ENCODE assay signal across 23 cellular contexts in genomic region chr17:14925498-14925897, GRCh38.
A peak's percentile ranks its signal among the peaks of the same experiment; 100 is the strongest.
DNase-seq lines count a peak whose midpoint lies in the region; ATAC-seq and TF ChIP-seq lines count a peak whose summit lies in the region.
"Had no signal": no experiment of that assay in that cellular context is flagged by ENCODE, and none has a peak within 500 bp of the region (broad histone marks: within the 10 kb centered on the region; RNA-seq: fewer than 3 reads in every experiment).

No MANE protein-coding gene starts in this region.

- peak overlapping the region; percentile 18 for H3K4me3 Mint-ChIP-seq in neural crest cell
- H3K4me3 Mint-ChIP-seq in CD4-positive, alpha-beta memory T cell, result no peak overlapping the region
- H3K4me3 Mint-ChIP-seq: CD14-positive monocyte; CD4-positive, alpha-beta T cell had no signal

- no peak overlapping the region for H3K56ac ChIP-seq in IMR-90 (ENCODE audit: extremely low read depth, insufficient read depth, low read length)

- peak overlapping the region; percentile 50; the same call in 1 of the 2 replicates for H2BK20ac ChIP-seq in IMR-90 (ENCODE audit: low read depth, low read length)

- no peak overlapping the region for H2AK9ac ChIP-seq in IMR-90 (replicated peaks; ENCODE audit: low read depth, low read length, poor library complexity)

- no peak overlapping the region for H3K14ac ChIP-seq in IMR-90 (replicated peaks; ENCODE audit: low read depth, low read length)

- no peak overlapping the region; the same call in 1 of the 2 replicates for H2AK5ac ChIP-seq in IMR-90 (ENCODE audit: low read depth, low read length)

- WGBS in IMR-90 (ENCODE audit: extremely low coverage in 2 of 2, insufficient read length in 1 of 2), 2 experiments, result 100% methylated on average over 1 of the region's 2 CpGs; no CpG with 5 or more reads in 1 of the 2 experiments
- WGBS in liver, result 63% methylated on average over 2 of the region's 2 CpGs

- peaks cover 4% of the 10 kb centered on the region for H3K27me3 ChIP-seq in IMR-90 (ENCODE audit: control insufficient read depth, insufficient read depth, low read length)
- peaks cover 2% of the 10 kb centered on the region for H3K27me3 ChIP-seq in endocrine pancreas (ENCODE audit: control insufficient read depth, insufficient read depth, low read length)
- no peaks in the 10 kb centered on the region for H3K27me3 ChIP-seq in liver (ENCODE audit: control insufficient read depth in 4 of 4, insufficient read depth in 4 of 4, low read length in 3 of 4)
- no peaks in the 10 kb centered on the region for H3K27me3 ChIP-seq in CD4-positive, alpha-beta memory T cell (ENCODE audit: insufficient read depth, low read length)
- H3K27me3 ChIP-seq in right atrium auricular region, result no peaks in the 10 kb centered on the region
- H3K27me3 ChIP-seq: BE2C; BLaER1 treated with 17β-estradiol and CSF1 and Interleukin-3, amounts not matched to agents 10 nM and 100 nM had no signal

- H3K36me3 Mint-ChIP-seq in neural crest cell (ENCODE audit: low read depth), result peaks cover 11% of the 10 kb centered on the region
- H3K36me3 Mint-ChIP-seq in CD4-positive, alpha-beta memory T cell, result no peaks in the 10 kb centered on the region
- H3K36me3 Mint-ChIP-seq: CD14-positive monocyte had no signal

- POLR2A ChIA-PET in IMR-90 (lab: Charles Lee; ENCODE audit: unreplicated experiment), result no interaction called here
- POLR2A ChIA-PET in CD4-positive, alpha-beta memory T cell (lab: Charles Lee; ENCODE audit: partially characterized antibody), result no interaction called here

- peaks cover 11% of the 10 kb centered on the region for H3K9me3 Mint-ChIP-seq in neural crest cell
- peaks cover 0 to 7% (median 0%) of the 10 kb centered on the region in 8 donors for H3K9me3 Mint-ChIP-seq in CD4-positive, alpha-beta memory T cell
- H3K9me3 Mint-ChIP-seq: CD4-positive, alpha-beta T cell had no signal

- H2BK15ac ChIP-seq in IMR-90 (ENCODE audit: low read depth, low read length), result no peak overlapping the region

- TF ChIP-seq CTCF in IMR-90 (conservative IDR thresholded peaks at IDR 0.05; ENCODE audit: low read depth, low read length) (no peak), liver (IDR thresholded peaks at IDR 0.05; ENCODE audit: low read depth, low read length, missing input control) (no peak), neural crest cell (conservative IDR thresholded peaks at IDR 0.05) (no peak), right atrium auricular region (IDR thresholded peaks at IDR 0.05) (no peak)

- H2AFZ ChIP-seq in IMR-90 (replicated peaks; ENCODE audit: low read length, poor library complexity), result no peak overlapping the region

- no peak overlapping the region for H3K4me3 ChIP-seq in IMR-90 (ENCODE audit: insufficient read depth, low read depth, low read length)
- no peak overlapping the region for H3K4me3 ChIP-seq in endocrine pancreas (ENCODE audit: control insufficient read depth, insufficient read depth, low read length)
- H3K4me3 ChIP-seq in liver (ENCODE audit: low read depth in 1 of 3, low read length in 3 of 3), result no peak overlapping the region
- no peak overlapping the region for H3K4me3 ChIP-seq in CD4-positive, alpha-beta memory T cell (ENCODE audit: low read length in 2 of 2)
- no peak overlapping the region for H3K4me3 ChIP-seq in right atrium auricular region
- H3K4me3 ChIP-seq: A549; BLaER1 treated with 17β-estradiol and CSF1 and Interleukin-3, amounts not matched to agents 10 nM and 100 nM had no signal

- CTCF ChIA-PET in IMR-90 (lab: Yijun Ruan, JAX), result interaction anchor here (1.0 kb wide), 1 partner anchor 95 kb away, joined by 3 read pairs; no protein-coding TSS in a partner anchor
- CTCF ChIA-PET in CD4-positive, alpha-beta memory T cell (lab: Charles Lee; ENCODE audit: partially characterized antibody), result interaction anchor here (1.7 to 3.9 kb wide), 5 partner anchors 13 to 1588 kb away, joined by 5 to 49 read pairs (median 17); no protein-coding TSS in a partner anchor

- H3K27ac ChIP-seq in IMR-90 (ENCODE audit: insufficient read depth, low read length) (no peak overlapping the region), liver (ENCODE audit: low read depth in 1 of 2, low read length in 2 of 2) (no peak overlapping the region), right atrium auricular region (no peak overlapping the region)
- H3K27ac ChIP-seq in CD4-positive, alpha-beta memory T cell (ENCODE audit: low read depth, low read length), result no peak overlapping the region
- H3K27ac ChIP-seq: BLaER1 treated with 17β-estradiol and CSF1 and Interleukin-3, amounts not matched to agents 10 nM and 100 nM had no signal

- H3K9me1 ChIP-seq in IMR-90 (ENCODE audit: insufficient read depth, low read length), result no peaks in the 10 kb centered on the region

- H4K91ac ChIP-seq in IMR-90 (ENCODE audit: insufficient read depth, low read depth, low read length), result peak overlapping the region; percentile 18; the same call in 1 of the 2 replicates

- no peak overlapping the region for H3K4me2 ChIP-seq in IMR-90 (ENCODE audit: low read depth, low read length)
- H3K4me2 ChIP-seq: BLaER1 treated with 17β-estradiol and CSF1 and Interleukin-3, amounts not matched to agents 10 nM and 100 nM had no signal

- no peak overlapping the region for H4K5ac ChIP-seq in IMR-90 (ENCODE audit: low read depth, low read length)

- H3K36me3 ChIP-seq in IMR-90 (ENCODE audit: control insufficient read depth, insufficient read depth, low read length) (no peaks in the 10 kb centered on the region), endocrine pancreas (ENCODE audit: control insufficient read depth, insufficient read depth, low read length) (no peaks in the 10 kb centered on the region), liver (ENCODE audit: control insufficient read depth in 4 of 4, insufficient read depth in 3 of 4, low read depth in 1 of 4, low read length in 3 of 4) (no peaks in the 10 kb centered on the region), right atrium auricular region (no peaks in the 10 kb centered on the region)
- H3K36me3 ChIP-seq in CD4-positive, alpha-beta memory T cell (ENCODE audit: insufficient read depth, low read length), result no peaks in the 10 kb centered on the region
- H3K36me3 ChIP-seq: BE2C; BLaER1 treated with 17β-estradiol and CSF1 and Interleukin-3, amounts not matched to agents 10 nM and 100 nM had no signal

- H3K4me1 Mint-ChIP-seq in neural crest cell, result peaks cover 31% of the 10 kb centered on the region
- H3K4me1 Mint-ChIP-seq in CD4-positive, alpha-beta memory T cell, result no peaks in the 10 kb centered on the region
- H3K4me1 Mint-ChIP-seq: CD14-positive monocyte had no signal

- H3K4me1 ChIP-seq in IMR-90 (ENCODE audit: control insufficient read depth, insufficient read depth, low read length), result no peaks in the 10 kb centered on the region
- H3K4me1 ChIP-seq in endocrine pancreas (ENCODE audit: control insufficient read depth, insufficient read depth, low read length), result no peaks in the 10 kb centered on the region
- H3K4me1 ChIP-seq in liver (ENCODE audit: control insufficient read depth in 4 of 4, insufficient read depth in 4 of 4, low read length in 3 of 4), result peaks cover 3 to 16% (median 14%) of the 10 kb centered on the region in 4 donors
- H3K4me1 ChIP-seq in CD4-positive, alpha-beta memory T cell (ENCODE audit: insufficient read depth, low read length), result no peaks in the 10 kb centered on the region
- no peaks in the 10 kb centered on the region for H3K4me1 ChIP-seq in right atrium auricular region
- H3K4me1 ChIP-seq: BE2C; BLaER1 treated with 17β-estradiol and CSF1 and Interleukin-3, amounts not matched to agents 10 nM and 100 nM had no signal

- H3K79me1 ChIP-seq in IMR-90 (ENCODE audit: low read depth in 1 of 2, low read length in 2 of 2), result no peaks in the 10 kb centered on the region

- DNase-seq in IMR-90 (no peak), neural crest cell (ENCODE audit: low read depth, low spot score) (no peak), right atrium auricular region (ENCODE audit: low spot score) (no peak), posterior vena cava (ENCODE audit: low spot score) (no peak)
- no peak for DNase-seq in CD4-positive, alpha-beta memory T cell
- DNase-seq: 8988T; ACHN; AML-193; BE2C; Calu3; CD4-positive, alpha-beta T cell; COR-L47; DMS53; DMS79 treated with DMSO at 0.1 percent for 48 hours; GF-D8; GOT3; H7; HCEC 1CT had no signal

- H3K4ac ChIP-seq in IMR-90 (ENCODE audit: low read depth, low read length), result peak overlapping the region; percentile 59; the same call in 1 of the 2 replicates

- intact Hi-C loops in IMR-90 (cut with micrococcal nuclease), result loop anchor here (5.0 to 10.0 kb wide), 6 partner anchors 232 to 1891 kb away; no protein-coding TSS in a partner anchor
- intact Hi-C loops in CD4-positive, alpha-beta memory T cell (cut with micrococcal nuclease), result no loop called here
- intact Hi-C loops in posterior vena cava (cut with DNase I), result loop anchor here in 1 of 2 donors (10.0 kb wide), 1 partner anchor 1331 kb away; no protein-coding TSS in a partner anchor

- peaks cover 3% of the 10 kb centered on the region; the same call in 1 of the 2 replicates for H3K9me3 ChIP-seq in IMR-90 (ENCODE audit: control insufficient read depth, insufficient read depth, low read length)
- H3K9me3 ChIP-seq in endocrine pancreas (ENCODE audit: control insufficient read depth, low read length), result no peaks in the 10 kb centered on the region
- peaks cover 0 to 3% (median 0%) of the 10 kb centered on the region in 4 donors for H3K9me3 ChIP-seq in liver (ENCODE audit: control insufficient read depth in 4 of 4, low read length in 3 of 4)
- no peaks in the 10 kb centered on the region for H3K9me3 ChIP-seq in CD4-positive, alpha-beta memory T cell (ENCODE audit: control insufficient read depth in 1 of 2, low read length in 2 of 2)
- peaks cover 0 to 9% of the 10 kb centered on the region in 2 donors for H3K9me3 ChIP-seq in right atrium auricular region
- H3K9me3 ChIP-seq: BE2C had no signal

- TF ChIP-seq RAD21 in IMR-90 (IDR thresholded peaks at IDR 0.05; ENCODE audit: low read length), result no peak
- no peak for TF ChIP-seq RAD21 in liver (IDR thresholded peaks at IDR 0.05)

- ATAC-seq in IMR-90 (ENCODE audit: low read depth), result no peak
- ATAC-seq: A549 had no signal

- TF ChIP-seq POLR2A in IMR-90 (IDR thresholded peaks at IDR 0.05; ENCODE audit: low read depth, low read length), result no peak

- no peaks in the 10 kb centered on the region for H3K27me3 Mint-ChIP-seq in neural crest cell (ENCODE audit: low read depth)
- H3K27me3 Mint-ChIP-seq in CD4-positive, alpha-beta memory T cell, result peaks cover 6 to 7% of the 10 kb centered on the region in 2 donors

- BruUV-seq in IMR-90 (replicated peaks; lab: Mats Ljungman, UMichigan), result no TSS peak

- peak overlapping the region; percentile 53 for H3K27ac Mint-ChIP-seq in neural crest cell (ENCODE audit: unreplicated experiment)
- H3K27ac Mint-ChIP-seq in CD4-positive, alpha-beta memory T cell, result no peak overlapping the region
- H3K27ac Mint-ChIP-seq: CD4-positive, alpha-beta T cell had no signal

- no peak overlapping the region for H3K23ac ChIP-seq in IMR-90 (ENCODE audit: low read depth, low read length)

- H2BK120ac ChIP-seq in IMR-90 (ENCODE audit: low read depth, low read length), result peak overlapping the region; percentile 72

- dilution Hi-C loops in IMR-90 (cut with HindIII; ENCODE audit: low sequenced_read_pairs, unreplicated experiment), result no loop called here

- no peaks in the 10 kb centered on the region for H4K20me1 ChIP-seq in IMR-90 (ENCODE audit: insufficient read depth, low read length)
- H4K20me1 ChIP-seq: BLaER1 treated with 17β-estradiol and CSF1 and Interleukin-3, amounts not matched to agents 10 nM and 100 nM had no signal

- in situ Hi-C loops in IMR-90 (cut with MboI; ENCODE audit: low sequenced_read_pairs), result loop anchor here (5.0 to 10.0 kb wide), 2 partner anchors 613 to 1331 kb away; no protein-coding TSS in a partner anchor

- no peak overlapping the region for H3K9ac ChIP-seq in IMR-90 (ENCODE audit: low read depth, low read length)
- peak overlapping the region; percentile 21 for H3K9ac ChIP-seq in endocrine pancreas (ENCODE audit: control insufficient read depth, insufficient read depth, low read length)
- H3K9ac ChIP-seq in liver (ENCODE audit: low read depth in 1 of 2, low read length in 2 of 2), result no peak overlapping the region
- H3K9ac ChIP-seq: BLaER1 treated with 17β-estradiol and CSF1 and Interleukin-3, amounts not matched to agents 10 nM and 100 nM had no signal

- no peak overlapping the region for H2BK5ac ChIP-seq in IMR-90 (ENCODE audit: low read depth, low read length, poor library complexity, severe bottlenecking)

- H3K18ac ChIP-seq in IMR-90 (ENCODE audit: low read depth, low read length), result peak overlapping the region; percentile 13; the same call in 1 of the 2 replicates

- H4K8ac ChIP-seq in IMR-90 (ENCODE audit: low read depth in 2 of 2, low read length in 2 of 2), result no peak overlapping the region
